In genomic region chr9:128607642-128608350, GRCh38 we compare ENCODE assay signal across 10 cellular contexts. TPM values are rescaled to one million over a fixed set of nuclear protein-coding genes. Genes with fewer than 3 reads are reported as not detected.
DNase-seq lines count a peak whose midpoint lies in the region; ATAC-seq and TF ChIP-seq lines count a peak whose summit lies in the region.
"Had no signal": no experiment of that assay in that cellular context is flagged by ENCODE, and none has a peak within 500 bp of the region (broad histone marks: within the 10 kb centered on the region; RNA-seq: fewer than 3 reads in every experiment).

No MANE protein-coding gene starts in this region.

- DNase-seq in NCI-H1092 treated with DMSO at 0.1 percent for 48 hours (lab: John Stamatoyannopoulos, UW) (peak; percentile 99), astrocyte of the hippocampus (ENCODE audit: low read depth, low spot score) (peak; percentile 89), heart right ventricle (peak; percentile 77 to 86), activated gamma-delta T cell treated with Interleukin-2 at 50 U/mL for 16 hours (no peak), HCEC 1CT (no peak), OCI-M2 (lab: John Stamatoyannopoulos, UW; ENCODE audit: unreplicated experiment) (no peak)
- DNase-seq in effector memory CD8-positive, alpha-beta T cell, result no peak
- DNase-seq: activated naive CD4-positive, alpha-beta T cell treated with Interleukin-2 at 50 U/mL for 16 hours; NCI-H1930 had no signal

- no peak overlapping the region for H3K9ac ChIP-seq in skeletal muscle tissue (ENCODE audit: low read depth in 1 of 3, low read length in 3 of 3)

- H3K9me3 ChIP-seq in heart right ventricle, result no peaks in the 10 kb centered on the region
- no peaks in the 10 kb centered on the region for H3K9me3 ChIP-seq in skeletal muscle tissue (ENCODE audit: control insufficient read depth in 3 of 3, low read length in 3 of 3)

- H3K27me3 ChIP-seq in heart right ventricle (no peaks in the 10 kb centered on the region), skeletal muscle tissue (ENCODE audit: control insufficient read depth in 3 of 3, insufficient read depth in 3 of 3, low read length in 3 of 3) (no peaks in the 10 kb centered on the region)

- H3K36me3 Mint-ChIP-seq in effector memory CD8-positive, alpha-beta T cell (ENCODE audit: insufficient read depth), result peaks cover 100% of the 10 kb centered on the region

- WGBS in heart right ventricle, 2 donors, result 50 to 61% methylated on average over 16 of the region's 16 CpGs

- intact Hi-C loops in heart right ventricle (cut with DNase I), result no loop called here

- H3K4me1 ChIP-seq in heart right ventricle (peaks cover 0 to 16% (median 5%) of the 10 kb centered on the region in 9 donors), skeletal muscle tissue (ENCODE audit: control insufficient read depth in 3 of 3, insufficient read depth in 3 of 3, low read length in 3 of 3) (peaks cover 9 to 18% (median 15%) of the 10 kb centered on the region in 3 donors)

- no peak overlapping the region for H3K4me3 Mint-ChIP-seq in effector memory CD8-positive, alpha-beta T cell

- ATAC-seq in heart right ventricle, result peak; percentile 92 to 99 (median 96)
- no peak for ATAC-seq in effector memory CD8-positive, alpha-beta T cell (replicated peaks)

- H3K27ac Mint-ChIP-seq in effector memory CD8-positive, alpha-beta T cell, result no peak overlapping the region

- H3K27ac ChIP-seq in heart right ventricle (peak overlapping the region in 6 of 10 donors; percentile 13 to 64 (median 20)), skeletal muscle tissue (ENCODE audit: low read depth, low read length) (peak overlapping the region; percentile 58)

- H3K4me3 ChIP-seq in heart right ventricle, result no peak overlapping the region
- no peak overlapping the region for H3K4me3 ChIP-seq in skeletal muscle tissue (ENCODE audit: low read length in 3 of 3)

- H3K4me1 Mint-ChIP-seq in effector memory CD8-positive, alpha-beta T cell (ENCODE audit: low read depth in 2 of 2), result no peaks in the 10 kb centered on the region

- no peaks in the 10 kb centered on the region for H3K27me3 Mint-ChIP-seq in effector memory CD8-positive, alpha-beta T cell

- no peaks in the 10 kb centered on the region for H3K9me3 Mint-ChIP-seq in effector memory CD8-positive, alpha-beta T cell

- H3K36me3 ChIP-seq in heart right ventricle, result peaks cover 27 to 100% (median 94%) of the 10 kb centered on the region in 9 donors
- peaks cover 42 to 72% (median 56%) of the 10 kb centered on the region in 3 donors for H3K36me3 ChIP-seq in skeletal muscle tissue (ENCODE audit: control insufficient read depth in 3 of 3, insufficient read depth in 3 of 3, low read length in 3 of 3)

- peak in 1 of 9 donors; percentile 12 for TF ChIP-seq CTCF in heart right ventricle (IDR thresholded peaks at IDR 0.05)

RNA-seq across cellular contexts. Expression of gene DYNC2I2, which starts 48.9 kb away (rescaled TPM):
- total RNA-seq in heart right ventricle (10 to 100 TPM; 22.1 to 44.8 (median 30.1) TPM), skeletal muscle tissue (31.8 TPM)
- polyA plus RNA-seq in heart right ventricle, result 10 to 100 TPM; 60.1 to 83.2 TPM

RNA-seq across cellular contexts. Expression of gene SPTAN1, which starts 55.4 kb away (rescaled TPM):
- total RNA-seq in heart right ventricle (100 to 1,000 TPM; 250 to 449 (median 379) TPM), skeletal muscle tissue (368 TPM)
- polyA plus RNA-seq in heart right ventricle, result 100 to 1,000 TPM; 119 to 177 TPM

Comparison
In these comparisons a context has a peak if more than half of its experiments do, and no peak if none do; other contexts are left out.
1. DNase-seq: peak in NCI-H1092 treated with DMSO at 0.1 percent for 48 hours (single experiment), astrocyte of the hippocampus (single experiment) and heart right ventricle (2 of 2); none in activated gamma-delta T cell treated with Interleukin-2 at 50 U/mL for 16 hours (single experiment), HCEC 1CT (single experiment), OCI-M2 (single experiment) and effector memory CD8-positive, alpha-beta T cell (0 of 3).